11 cellular contexts compared by ENCODE assay signal in genomic region chr16:66661210-66661560, GRCh38. TPM values are rescaled to one million over a fixed set of nuclear protein-coding genes. Genes with fewer than 3 reads are reported as not detected.
A peak's percentile ranks its signal among the peaks of the same experiment; 100 is the strongest.
DNase-seq lines count a peak whose midpoint lies in the region; ATAC-seq and TF ChIP-seq lines count a peak whose summit lies in the region.
"Had no signal": no experiment of that assay in that cellular context is flagged by ENCODE, and none has a peak within 500 bp of the region (broad histone marks: within the 10 kb centered on the region; RNA-seq: fewer than 3 reads in every experiment).

No MANE protein-coding gene starts in this region.

- H3K4me1 Mint-ChIP-seq in activated T-cell treated with anti-CD3 and anti-CD28 coated beads, Interleukin-2, amount 50 U/mL, for 72 hours (ENCODE audit: low read depth): no peaks in the 10 kb centered on the region

- H3K27ac ChIP-seq in HUES6 (ENCODE audit: low read depth, low read length): peak overlapping the region; percentile 11; the same call in 1 of the 2 replicates
- H3K27ac ChIP-seq in coronary artery: peak overlapping the region; percentile 22 to 72
- H3K27ac ChIP-seq in right lobe of liver: peak overlapping the region in 2 of 3 donors; percentile 34 to 44
- peak overlapping the region; percentile 66 for H3K27ac ChIP-seq in temporal lobe (ENCODE audit: low read depth, low read length)

- no peaks in the 10 kb centered on the region for H3K36me3 ChIP-seq in HUES6 (ENCODE audit: control insufficient read depth, insufficient read depth, low read length)
- no peaks in the 10 kb centered on the region for H3K36me3 ChIP-seq in right lobe of liver
- H3K36me3 ChIP-seq in MG63: no peaks in the 10 kb centered on the region

- no peak for TF ChIP-seq POLR2A in right lobe of liver (IDR thresholded peaks at IDR 0.05)

- TF ChIP-seq CTCF in coronary artery (IDR thresholded peaks at IDR 0.05) (no peak), right lobe of liver (IDR thresholded peaks at IDR 0.05) (no peak)

- H3K9me3 ChIP-seq in HUES6 (ENCODE audit: control insufficient read depth, insufficient read depth, low read depth, low read length): no peaks in the 10 kb centered on the region
- H3K9me3 ChIP-seq in right lobe of liver: no peaks in the 10 kb centered on the region
- H3K9me3 ChIP-seq in MG63: no peaks in the 10 kb centered on the region

- H3K9ac ChIP-seq in HUES6 (ENCODE audit: low read length): no peak overlapping the region

- no peaks in the 10 kb centered on the region for H3K27me3 ChIP-seq in HUES6 (ENCODE audit: control insufficient read depth, insufficient read depth, low read length)
- no peaks in the 10 kb centered on the region for H3K27me3 ChIP-seq in right lobe of liver
- no peaks in the 10 kb centered on the region for H3K27me3 ChIP-seq in MG63

- ATAC-seq in right lobe of liver (peak in 1 of 4 donors; percentile 11), GM18520 (IDR thresholded peaks at IDR 0.05; ENCODE audit: unreplicated experiment) (no peak), HG03521 (IDR thresholded peaks at IDR 0.05; ENCODE audit: unreplicated experiment) (no peak)
- no peak for ATAC-seq in activated T-cell treated with anti-CD3 and anti-CD28 coated beads, Interleukin-2, amount 50 U/mL, for 72 hours (replicated peaks in 1 of 2)
- ATAC-seq: activated naive CD4-positive, alpha-beta T cell treated with anti-CD3 and anti-CD28 coated beads, Interleukin-2, amount 50 U/mL, for 72 hours had no signal

- intact Hi-C loops in right lobe of liver (cut with DNase I): no loop called here

- DNase-seq in coronary artery (ENCODE audit: low spot score) (no peak), right lobe of liver (no peak), MG63 (no peak)
- no peak for DNase-seq in activated T-cell treated with anti-CD3 and anti-CD28 coated beads, Interleukin-2, amount 50 U/mL, for 72 hours
- DNase-seq: NCI-H1930, RPMI8226 had no signal

- H3K4me1 ChIP-seq in HUES6 (ENCODE audit: control insufficient read depth, insufficient read depth, low read length) (peaks cover 10% of the 10 kb centered on the region), right lobe of liver (peaks cover 0 to 17% (median 7%) of the 10 kb centered on the region in 4 donors)

- H3K36me3 Mint-ChIP-seq in activated T-cell treated with anti-CD3 and anti-CD28 coated beads, Interleukin-2, amount 50 U/mL, for 72 hours (ENCODE audit: insufficient read depth in 2 of 2): no peaks in the 10 kb centered on the region
- H3K36me3 Mint-ChIP-seq: activated naive CD4-positive, alpha-beta T cell treated with anti-CD3 and anti-CD28 coated beads, Interleukin-2, amount 50 U/mL, for 72 hours had no signal

- 32% methylated on average over 4 of the region's 4 CpGs for WGBS in right lobe of liver (ENCODE audit: insufficient coverage, low coverage, low lambda C conversion rate, missing lambda C conversion rate)

- H3K4me3 Mint-ChIP-seq in activated T-cell treated with anti-CD3 and anti-CD28 coated beads, Interleukin-2, amount 50 U/mL, for 72 hours: no peak overlapping the region

- no peaks in the 10 kb centered on the region for H3K9me3 Mint-ChIP-seq in activated T-cell treated with anti-CD3 and anti-CD28 coated beads, Interleukin-2, amount 50 U/mL, for 72 hours
- H3K9me3 Mint-ChIP-seq: activated naive CD4-positive, alpha-beta T cell treated with anti-CD3 and anti-CD28 coated beads, Interleukin-2, amount 50 U/mL, for 72 hours had no signal

- H3K4me3 ChIP-seq in HUES6 (ENCODE audit: low read depth, low read length) (no peak overlapping the region), coronary artery (no peak overlapping the region), right lobe of liver (no peak overlapping the region), MG63 (no peak overlapping the region)

- no peak overlapping the region for H3K27ac Mint-ChIP-seq in activated T-cell treated with anti-CD3 and anti-CD28 coated beads, Interleukin-2, amount 50 U/mL, for 72 hours
- H3K27ac Mint-ChIP-seq: activated naive CD4-positive, alpha-beta T cell treated with anti-CD3 and anti-CD28 coated beads, Interleukin-2, amount 50 U/mL, for 72 hours had no signal

- H3K27me3 Mint-ChIP-seq in activated T-cell treated with anti-CD3 and anti-CD28 coated beads, Interleukin-2, amount 50 U/mL, for 72 hours (ENCODE audit: low read depth): no peaks in the 10 kb centered on the region

RNA-seq across cellular contexts. Expression of gene CMTM4, which starts 35.4 kb away (rescaled TPM):
- total RNA-seq in right lobe of liver (10 to 100 TPM in 2 of 6 experiments, 1 to 10 TPM in 4; 5.1 to 14.8 (median 8.0) TPM), temporal lobe (42.5 TPM)
- total RNA-seq in activated T-cell treated with anti-CD3 and anti-CD28 coated beads, Interleukin-2, amount 50 U/mL, for 72 hours: 1 to 10 TPM; 3.7 to 3.9 TPM
- 1.5 and 2.9 TPM in 2 replicates for total RNA-seq in MG63 (2014; rRNA removed; shearing (Covaris generic); ENCODE audit: low replicate concordance)

RNA-seq across cellular contexts. Expression of gene CMTM3, which starts 56.7 kb away (rescaled TPM):
- total RNA-seq in right lobe of liver: 1 to 10 TPM; 1.6 to 9.6 (median 5.4) TPM
- 6.1 TPM for total RNA-seq in temporal lobe
- 10 to 100 TPM; 82.4 to 90.6 TPM for total RNA-seq in activated T-cell treated with anti-CD3 and anti-CD28 coated beads, Interleukin-2, amount 50 U/mL, for 72 hours
- total RNA-seq in MG63 (2014; rRNA removed; shearing (Covaris generic); ENCODE audit: low replicate concordance): 17.3 and 27.6 TPM in 2 replicates

Comparison
In these comparisons a context has a peak if more than half of its experiments do, and no peak if none do; other contexts are left out.
1. H3K27ac ChIP-seq: peak in every context shown above with its lines; median percentile 66 in temporal lobe; 47 in coronary artery; 39 in right lobe of liver; 11 in HUES6.